11 cellular contexts compared by ENCODE assay signal in the genomic region with DNA sequence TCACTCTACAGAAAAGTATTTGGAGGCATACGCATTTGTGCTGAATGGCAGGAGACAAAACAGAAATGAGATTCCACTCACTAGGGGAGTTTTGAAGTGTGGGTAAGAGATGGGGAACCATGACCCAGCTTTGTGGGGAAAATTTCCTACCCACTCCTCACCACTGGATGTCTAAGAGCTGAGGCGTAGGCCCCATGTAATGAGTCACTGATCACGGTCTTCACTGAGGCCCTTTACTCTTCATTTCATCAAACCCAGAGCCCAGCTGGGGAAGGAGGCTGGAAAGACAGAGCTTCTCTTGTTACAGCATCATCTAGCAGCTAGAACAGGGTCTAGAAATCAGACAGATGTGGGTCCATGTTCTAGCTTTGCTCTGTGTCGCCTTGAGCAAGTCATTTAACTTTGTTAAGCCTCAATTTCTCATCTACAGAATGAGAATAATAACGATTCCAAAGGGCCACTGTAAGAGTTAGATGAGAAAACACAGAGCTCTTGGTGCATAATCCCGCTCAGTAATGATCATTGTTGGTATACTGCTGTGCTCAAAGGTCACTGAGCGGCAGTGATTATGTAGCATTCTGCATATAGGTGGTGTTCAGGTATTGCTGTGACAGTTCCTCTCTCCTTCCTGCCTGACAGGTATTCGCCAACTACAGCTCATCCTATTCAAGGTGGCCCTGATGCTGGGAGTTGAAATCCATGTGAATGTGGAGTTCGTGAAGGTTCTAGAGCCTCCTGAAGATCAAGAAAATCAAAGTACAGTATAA.
DNase-seq lines count a peak whose midpoint lies in the region; ATAC-seq and TF ChIP-seq lines count a peak whose summit lies in the region.
"Had no signal": no experiment of that assay in that cellular context is flagged by ENCODE, and none has a peak within 500 bp of the region (broad histone marks: within the 10 kb centered on the region; RNA-seq: fewer than 3 reads in every experiment).

No MANE protein-coding gene starts in this region.

- no peaks in the 10 kb centered on the region for H3K79me2 ChIP-seq in HCT116 (ENCODE audit: insufficient read depth, low read length)

- H3K9me3 ChIP-seq in HCT116 (ENCODE audit: control insufficient read depth in 1 of 2, insufficient read depth in 1 of 2, low read depth in 1 of 2, low read length in 2 of 2) = no peaks in the 10 kb centered on the region

- no peak overlapping the region for H3K9ac ChIP-seq in HCT116 (ENCODE audit: low read length)

- RAD21 ChIA-PET in HCT116 (lab: Charles Lee; ENCODE audit: low non-redundant PET in 1 of 2, low total read pairs in 2 of 2, uncharacterized antibody in 2 of 2, unreplicated experiment in 2 of 2) = no interaction called here

- H3K4me1 Mint-ChIP-seq in activated CD4-positive, alpha-beta memory T cell treated with anti-CD3 and anti-CD28 coated beads, Interleukin-2, amount 10 ng/mL, durations not matched to agents 7 days and 5 days = peaks cover 46% of the 10 kb centered on the region
- H3K4me1 Mint-ChIP-seq: H9, IgD-negative memory B cell had no signal

- H3K36me3 ChIP-seq in HCT116 (ENCODE audit: control insufficient read depth in 1 of 2, insufficient read depth in 2 of 2, low read length in 2 of 2) = no peaks in the 10 kb centered on the region

- no peaks in the 10 kb centered on the region for H3K27me3 ChIP-seq in HCT116 (ENCODE audit: insufficient read depth, low read length)

- H3K27ac Mint-ChIP-seq in activated CD4-positive, alpha-beta memory T cell treated with anti-CD3 and anti-CD28 coated beads, Interleukin-2, amount 10 ng/mL, durations not matched to agents 7 days and 5 days = peak overlapping the region; percentile 56
- H3K27ac Mint-ChIP-seq: H9, IgD-negative memory B cell, mesothelial cell of epicardium had no signal

- no peak overlapping the region for H2AFZ ChIP-seq in HCT116 (ENCODE audit: low read depth, low read length, poor library complexity, severe bottlenecking)

- no peaks in the 10 kb centered on the region for H3K9me2 ChIP-seq in HCT116 (ENCODE audit: insufficient read depth)

- H3K27me3 Mint-ChIP-seq in activated CD4-positive, alpha-beta memory T cell treated with anti-CD3 and anti-CD28 coated beads, Interleukin-2, amount 10 ng/mL, durations not matched to agents 7 days and 5 days = no peaks in the 10 kb centered on the region

- peaks cover 4 to 18% of the 10 kb centered on the region in 2 experiments; a peak in 3 of 4 replicates for H3K4me1 ChIP-seq in HCT116 (ENCODE audit: control insufficient read depth in 1 of 2, insufficient read depth in 2 of 2, low read length in 2 of 2)

- no peak for DNase-seq in HCT116 (ENCODE audit: low read depth, low spot score)
- peak; percentile 35 for DNase-seq in activated CD4-positive, alpha-beta memory T cell treated with anti-CD3 and anti-CD28 coated beads, Interleukin-2, amount 10 ng/mL, durations not matched to agents 7 days and 5 days
- peak; percentile 61 for DNase-seq in fibroblast of the aortic adventitia (ENCODE audit: low read depth)
- DNase-seq in stimulated activated CD8-positive, alpha-beta memory T cell treated with anti-CD3 and anti-CD28 coated beads, Interleukin-2, amount 100 ng/mL, for 48 hours (ENCODE audit: low read depth in 2 of 2) = peak; percentile 20 to 40
- no peak for DNase-seq in NCI-H82 (lab: John Stamatoyannopoulos, UW)
- no peak for DNase-seq in ureter (ENCODE audit: low spot score)
- DNase-seq: activated CD4-positive, alpha-beta T cell treated with anti-CD3 and anti-CD28 coated beads for 4 hours; H9 had no signal

- ATAC-seq in HCT116 (no peak), GM21723 (IDR thresholded peaks at IDR 0.05; ENCODE audit: unreplicated experiment) (no peak)

- BruUV-seq in HCT116 (replicated peaks; lab: Mats Ljungman, UMichigan) = no TSS peak

- H3K27ac ChIP-seq in HCT116 (ENCODE audit: low read depth, low read length) = no peak overlapping the region

- no peak for TF ChIP-seq RAD21 in HCT116 (IDR thresholded peaks at IDR 0.05; ENCODE audit: low read depth)

- no peak for TF ChIP-seq CTCF in HCT116 (IDR thresholded peaks at IDR 0.05 in 2 of 3, conservative IDR thresholded peaks at IDR 0.05 in 1 of 3; ENCODE audit: borderline replicate concordance in 1 of 3, insufficient read depth in 1 of 3, low read depth in 2 of 3, low read length in 2 of 3)
- TF ChIP-seq CTCF in fibroblast of the aortic adventitia (IDR thresholded peaks at IDR 0.05; ENCODE audit: insufficient read depth, low read length) = no peak

- no peak overlapping the region for H3K4me2 ChIP-seq in HCT116 (ENCODE audit: low read length)

- H3K9me3 Mint-ChIP-seq in activated CD4-positive, alpha-beta memory T cell treated with anti-CD3 and anti-CD28 coated beads, Interleukin-2, amount 10 ng/mL, durations not matched to agents 7 days and 5 days = peaks cover 7% of the 10 kb centered on the region

- H3K4me3 Mint-ChIP-seq in activated CD4-positive, alpha-beta memory T cell treated with anti-CD3 and anti-CD28 coated beads, Interleukin-2, amount 10 ng/mL, durations not matched to agents 7 days and 5 days = no peak overlapping the region
- H3K4me3 Mint-ChIP-seq: H9, IgD-negative memory B cell, mesothelial cell of epicardium had no signal

- intact Hi-C loops in HCT116 (cut with micrococcal nuclease) = no loop called here

- POLR2A ChIA-PET in HCT116 (lab: Charles Lee) = interaction anchor here (1.2 kb wide), 1 partner anchor 29 kb away, joined by 4 read pairs; no protein-coding TSS in a partner anchor
- POLR2A ChIA-PET in activated CD4-positive, alpha-beta memory T cell treated with anti-CD3 and anti-CD28 coated beads, Interleukin-2, amount 10 ng/mL, durations not matched to agents 7 days and 5 days (lab: Charles Lee) = interaction anchor here (0.8 to 5.6 kb wide), 2 partner anchors 9 to 17 kb away, joined by 3 to 41 read pairs; no protein-coding TSS in a partner anchor

- no peak overlapping the region for H3K4me3 ChIP-seq in HCT116 (replicated peaks in 1 of 2; ENCODE audit: low read depth in 1 of 2, low read length in 2 of 2)
- no peak overlapping the region for H3K4me3 ChIP-seq in fibroblast of the aortic adventitia (ENCODE audit: low read depth, low read length)

- no peaks in the 10 kb centered on the region for H4K20me1 ChIP-seq in HCT116 (ENCODE audit: insufficient read depth)

- no peak for TF ChIP-seq POLR2A in HCT116 (IDR thresholded peaks at IDR 0.05; ENCODE audit: borderline replicate concordance, extremely low read depth, insufficient read depth, insufficient read length)

- CTCF ChIA-PET in HCT116 (lab: Charles Lee) = no interaction called here
- CTCF ChIA-PET in activated CD4-positive, alpha-beta memory T cell treated with anti-CD3 and anti-CD28 coated beads, Interleukin-2, amount 10 ng/mL, durations not matched to agents 7 days and 5 days (lab: Charles Lee) = interaction anchor here (0.6 to 1.3 kb wide), 3 partner anchors 8 to 30 kb away, joined by 3 to 4 read pairs (median 3); no protein-coding TSS in a partner anchor

- H3K36me3 Mint-ChIP-seq in activated CD4-positive, alpha-beta memory T cell treated with anti-CD3 and anti-CD28 coated beads, Interleukin-2, amount 10 ng/mL, durations not matched to agents 7 days and 5 days (ENCODE audit: low read depth) = peaks cover 96% of the 10 kb centered on the region
- H3K36me3 Mint-ChIP-seq: IgD-negative memory B cell, mesothelial cell of epicardium had no signal

TF ChIP-seq in HCT116, 20 proteins besides CTCF, POLR2A, EP300 and RAD21:
- TF ChIP-seq EZH2phosphoT487 (IDR thresholded peaks at IDR 0.05; ENCODE audit: borderline replicate concordance) = no peak
- no peak for TF ChIP-seq YY1 (IDR thresholded peaks at IDR 0.05; ENCODE audit: extremely low read depth, insufficient replicate concordance, low read depth, low read length)
- TF ChIP-seq SP1 (IDR thresholded peaks at IDR 0.05; ENCODE audit: low read depth) = 0 out of 2 replicates have a peak, but pooled peaks have one; percentile 20
- no peak for TF ChIP-seq JUND (IDR thresholded peaks at IDR 0.05)

Comparison
In these comparisons a context has a peak if more than half of its experiments do, and no peak if none do; other contexts are left out.
1. DNase-seq: peak in activated CD4-positive, alpha-beta memory T cell treated with anti-CD3 and anti-CD28 coated beads, Interleukin-2, amount 10 ng/mL, durations not matched to agents 7 days and 5 days (single experiment), fibroblast of the aortic adventitia (single experiment) and stimulated activated CD8-positive, alpha-beta memory T cell treated with anti-CD3 and anti-CD28 coated beads, Interleukin-2, amount 100 ng/mL, for 48 hours (2 of 2); none in HCT116 (single experiment), NCI-H82 (single experiment) and ureter (single experiment).